12 cellular contexts compared by ENCODE assay signal in genomic region chr17:62898239-62898864, GRCh38.
DNase-seq lines count a peak whose midpoint lies in the region; ATAC-seq and TF ChIP-seq lines count a peak whose summit lies in the region.
"Had no signal": no experiment of that assay in that cellular context is flagged by ENCODE, and none has a peak within 500 bp of the region (broad histone marks: within the 10 kb centered on the region; RNA-seq: fewer than 3 reads in every experiment).

No MANE protein-coding gene starts in this region.

- peak in 6 of 8 donors; percentile 28 to 73 (median 48) for ATAC-seq in heart right ventricle
- ATAC-seq: body of pancreas had no signal

- H3K36me3 ChIP-seq in HEK293 (ENCODE audit: control insufficient read depth in 2 of 2, insufficient read depth in 1 of 2, low read length in 2 of 2) (no peaks in the 10 kb centered on the region), ascending aorta (no peaks in the 10 kb centered on the region), heart right ventricle (no peaks in the 10 kb centered on the region), tibial nerve (no peaks in the 10 kb centered on the region), transverse colon (no peaks in the 10 kb centered on the region)

- DNase-seq in ascending aorta (ENCODE audit: low spot score in 2 of 2), result no peak
- DNase-seq in heart right ventricle, result peak in 1 of 2 donors; percentile 37
- DNase-seq in retina, result peak; percentile 22
- no peak for DNase-seq in tibial nerve (ENCODE audit: low spot score in 2 of 2)
- no peak for DNase-seq in transverse colon
- DNase-seq in DMS153 (lab: John Stamatoyannopoulos, UW), result no peak
- no peak for DNase-seq in activated CD4-positive, CD25-positive, alpha-beta regulatory T cell (lab: John Stamatoyannopoulos, UW)
- DNase-seq: activated CD4-positive, alpha-beta T cell treated with anti-CD3 and anti-CD28 coated beads, Interleukin-2, amount 50 U/mL, for 4 hours; activated effector memory CD4-positive, alpha-beta T cell treated with Interleukin-2 at 50 U/mL for 16 hours; COR-L47 had no signal

- H3K27ac ChIP-seq in HEK293 (ENCODE audit: extremely low read depth, low read depth, low read length) (no peak overlapping the region), ascending aorta (peak overlapping the region; percentile 20 to 46), heart right ventricle (peak overlapping the region in 5 of 10 donors; percentile 38 to 75 (median 53)), tibial nerve (no peak overlapping the region), transverse colon (no peak overlapping the region)
- H3K27ac ChIP-seq: body of pancreas had no signal

- H3K27me3 ChIP-seq in ascending aorta (no peaks in the 10 kb centered on the region), heart right ventricle (no peaks in the 10 kb centered on the region), tibial nerve (no peaks in the 10 kb centered on the region), transverse colon (no peaks in the 10 kb centered on the region)
- H3K27me3 ChIP-seq: body of pancreas had no signal

- CTCF ChIA-PET in HEK293 (lab: Yijun Ruan, JAX), result no interaction called here

- no peak overlapping the region for H3K4me3 ChIP-seq in HEK293 (ENCODE audit: low read depth, low read length)
- H3K4me3 ChIP-seq in ascending aorta, result peak overlapping the region in 1 of 2 donors; percentile 32
- peak overlapping the region in 1 of 10 donors; percentile 1 for H3K4me3 ChIP-seq in heart right ventricle
- no peak overlapping the region for H3K4me3 ChIP-seq in tibial nerve
- H3K4me3 ChIP-seq in transverse colon, result no peak overlapping the region
- H3K4me3 ChIP-seq: body of pancreas had no signal

- H3K9me3 ChIP-seq in HEK293 (ENCODE audit: control insufficient read depth, insufficient read depth, low read depth, low read length), result no peaks in the 10 kb centered on the region
- H3K9me3 ChIP-seq in ascending aorta, result no peaks in the 10 kb centered on the region
- H3K9me3 ChIP-seq in heart right ventricle, result peaks cover 0 to 4% (median 0%) of the 10 kb centered on the region in 11 donors
- H3K9me3 ChIP-seq in tibial nerve, result no peaks in the 10 kb centered on the region
- no peaks in the 10 kb centered on the region for H3K9me3 ChIP-seq in transverse colon
- H3K9me3 ChIP-seq: body of pancreas had no signal

- 33 to 37% methylated on average over 13 of the region's 13 CpGs for WGBS in heart right ventricle, 2 donors
- WGBS in tibial nerve, 2 donors, result 17 to 38% methylated on average over 13 of the region's 13 CpGs
- WGBS in transverse colon (ENCODE audit: low coverage in 1 of 2), 2 donors, result 35 to 72% methylated on average over 3 to 13 of the region's 13 CpGs

- TF ChIP-seq POLR2A in tibial nerve (IDR thresholded peaks at IDR 0.05) (no peak), transverse colon (IDR thresholded peaks at IDR 0.05) (no peak)

- POLR2A ChIA-PET in HEK293 (lab: Yijun Ruan, JAX), result interaction anchor here (0.7 kb wide), 1 partner anchor 20 kb away, joined by 3 read pairs; no protein-coding TSS in a partner anchor

- no peak for TF ChIP-seq EP300 in tibial nerve (IDR thresholded peaks at IDR 0.05)
- TF ChIP-seq EP300 in transverse colon (IDR thresholded peaks at IDR 0.05; ENCODE audit: low read depth), result no peak

- in situ Hi-C loops in transverse colon (cut with MboI; ENCODE audit: low pct_ligation_motif_present in 1 of 4, low pct_unique_long_range_greater_than_20kb in 1 of 4, low sequenced_read_pairs in 3 of 4), result no loop called here

- intact Hi-C loops in ascending aorta (cut with DNase I), result no loop called here
- intact Hi-C loops in heart right ventricle (cut with DNase I), result no loop called here
- intact Hi-C loops in transverse colon (cut with DNase I; ENCODE audit: low total_unique reads), result no loop called here

- H3K4me1 ChIP-seq in HEK293 (ENCODE audit: control insufficient read depth, insufficient read depth, low read length), result 0 out of 2 replicates have a peak, but pooled peaks cover 6% of the 10 kb centered on the region
- peaks cover 6 to 10% of the 10 kb centered on the region in 2 donors for H3K4me1 ChIP-seq in ascending aorta
- peaks cover 0 to 28% (median 18%) of the 10 kb centered on the region in 9 donors for H3K4me1 ChIP-seq in heart right ventricle
- peaks cover 0 to 11% (median 0%) of the 10 kb centered on the region in 4 donors for H3K4me1 ChIP-seq in tibial nerve
- H3K4me1 ChIP-seq in transverse colon, result no peaks in the 10 kb centered on the region
- H3K4me1 ChIP-seq: body of pancreas had no signal

- TF ChIP-seq CTCF in HEK293 (tag by site-specific recombination; IDR thresholded peaks at IDR 0.05) (no peak), ascending aorta (IDR thresholded peaks at IDR 0.05) (no peak), heart right ventricle (IDR thresholded peaks at IDR 0.05) (no peak), tibial nerve (IDR thresholded peaks at IDR 0.05) (no peak), transverse colon (IDR thresholded peaks at IDR 0.05) (no peak)

TF ChIP-seq in HEK293, 187 proteins besides CTCF, POLR2A, EP300 and RAD21:
- TF ChIP-seq ZNF423 (tag by site-specific recombination; IDR thresholded peaks at IDR 0.05), result no peak
- no peak for TF ChIP-seq ZNF76 (tag by site-specific recombination; IDR thresholded peaks at IDR 0.05; ENCODE audit: borderline replicate concordance, low read depth)
- no peak for TF ChIP-seq ZNF626 (tag by site-specific recombination; IDR thresholded peaks at IDR 0.05)
- 0 out of 2 replicates have a peak, but pooled peaks have one; percentile 3 for TF ChIP-seq TRIM28 (IDR thresholded peaks at IDR 0.05; ENCODE audit: borderline replicate concordance, low read length)
- no peak for TF ChIP-seq ZNF292 (tag by site-specific recombination; IDR thresholded peaks at IDR 0.05; ENCODE audit: borderline replicate concordance, low read depth)
- TF ChIP-seq ZNF140 (tag by site-specific recombination; IDR thresholded peaks at IDR 0.05), result no peak

Comparison
In these comparisons a context has a peak if more than half of its experiments do, and no peak if none do; other contexts are left out.
1. H3K27ac ChIP-seq: peak in ascending aorta (2 of 2); none in HEK293 (single experiment), tibial nerve (0 of 4) and transverse colon (0 of 4).